ENCODE assay signal across 1 cellular context in the genomic region with DNA sequence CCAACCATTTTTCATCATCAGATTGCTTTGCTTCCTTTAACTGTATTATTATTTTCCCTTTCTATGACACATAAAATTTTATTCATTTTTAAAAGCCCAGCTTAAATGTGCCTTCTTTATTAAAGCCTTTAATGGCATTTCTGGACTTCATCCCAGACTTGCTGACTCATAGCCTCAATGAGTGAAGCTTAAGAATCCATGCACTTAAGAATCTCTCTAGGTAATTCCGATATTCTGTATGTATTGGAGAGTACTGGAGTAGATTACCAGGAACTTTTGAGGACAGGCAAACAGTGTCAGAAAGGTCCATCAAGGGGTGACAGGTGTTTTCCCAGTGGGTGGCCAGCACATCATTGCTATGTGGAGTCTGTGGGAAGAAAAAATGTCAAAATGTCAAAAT.
TF ChIP-seq lines count a peak whose summit lies in the region.

No MANE protein-coding gene starts in this region.

TF ChIP-seq in SK-N-SH, 30 proteins besides CTCF, POLR2A, EP300 and RAD21 (continued from another document):
- TF ChIP-seq SMC3 (IDR thresholded peaks at IDR 0.05; ENCODE audit: low read depth, low read length) (no peak), MXI1 (IDR thresholded peaks at IDR 0.05; ENCODE audit: low read depth, low read length) (no peak), TEAD4 (IDR thresholded peaks at IDR 0.05; ENCODE audit: borderline replicate concordance, insufficient read depth) (peak; percentile 92), EZH2phosphoT487 (IDR thresholded peaks at IDR 0.05; ENCODE audit: borderline replicate concordance, low read depth) (no peak), YY1 (IDR thresholded peaks at IDR 0.05; ENCODE audit: low read depth) (peak; percentile 56; the same call in 1 of the 2 replicates), ELF1 (IDR thresholded peaks at IDR 0.05) (no peak), SIN3A (IDR thresholded peaks at IDR 0.05; ENCODE audit: borderline replicate concordance, low read depth, low read length) (no peak), GATA2 (CRISPR knock-in tag; IDR thresholded peaks at IDR 0.05) (no peak), RCOR1 (IDR thresholded peaks at IDR 0.05; ENCODE audit: low read length) (no peak)
- TF ChIP-seq, protein P1, sequence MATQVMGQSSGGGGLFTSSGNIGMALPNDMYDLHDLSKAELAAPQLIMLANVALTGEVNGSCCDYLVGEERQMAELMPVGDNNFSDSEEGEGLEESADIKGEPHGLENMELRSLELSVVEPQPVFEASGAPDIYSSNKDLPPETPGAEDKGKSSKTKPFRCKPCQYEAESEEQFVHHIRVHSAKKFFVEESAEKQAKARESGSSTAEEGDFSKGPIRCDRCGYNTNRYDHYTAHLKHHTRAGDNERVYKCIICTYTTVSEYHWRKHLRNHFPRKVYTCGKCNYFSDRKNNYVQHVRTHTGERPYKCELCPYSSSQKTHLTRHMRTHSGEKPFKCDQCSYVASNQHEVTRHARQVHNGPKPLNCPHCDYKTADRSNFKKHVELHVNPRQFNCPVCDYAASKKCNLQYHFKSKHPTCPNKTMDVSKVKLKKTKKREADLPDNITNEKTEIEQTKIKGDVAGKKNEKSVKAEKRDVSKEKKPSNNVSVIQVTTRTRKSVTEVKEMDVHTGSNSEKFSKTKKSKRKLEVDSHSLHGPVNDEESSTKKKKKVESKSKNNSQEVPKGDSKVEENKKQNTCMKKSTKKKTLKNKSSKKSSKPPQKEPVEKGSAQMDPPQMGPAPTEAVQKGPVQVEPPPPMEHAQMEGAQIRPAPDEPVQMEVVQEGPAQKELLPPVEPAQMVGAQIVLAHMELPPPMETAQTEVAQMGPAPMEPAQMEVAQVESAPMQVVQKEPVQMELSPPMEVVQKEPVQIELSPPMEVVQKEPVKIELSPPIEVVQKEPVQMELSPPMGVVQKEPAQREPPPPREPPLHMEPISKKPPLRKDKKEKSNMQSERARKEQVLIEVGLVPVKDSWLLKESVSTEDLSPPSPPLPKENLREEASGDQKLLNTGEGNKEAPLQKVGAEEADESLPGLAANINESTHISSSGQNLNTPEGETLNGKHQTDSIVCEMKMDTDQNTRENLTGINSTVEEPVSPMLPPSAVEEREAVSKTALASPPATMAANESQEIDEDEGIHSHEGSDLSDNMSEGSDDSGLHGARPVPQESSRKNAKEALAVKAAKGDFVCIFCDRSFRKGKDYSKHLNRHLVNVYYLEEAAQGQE (IDR thresholded peaks at IDR 0.05; ENCODE audit: low read depth, low read length) = no peak
- TF ChIP-seq, protein P2, sequence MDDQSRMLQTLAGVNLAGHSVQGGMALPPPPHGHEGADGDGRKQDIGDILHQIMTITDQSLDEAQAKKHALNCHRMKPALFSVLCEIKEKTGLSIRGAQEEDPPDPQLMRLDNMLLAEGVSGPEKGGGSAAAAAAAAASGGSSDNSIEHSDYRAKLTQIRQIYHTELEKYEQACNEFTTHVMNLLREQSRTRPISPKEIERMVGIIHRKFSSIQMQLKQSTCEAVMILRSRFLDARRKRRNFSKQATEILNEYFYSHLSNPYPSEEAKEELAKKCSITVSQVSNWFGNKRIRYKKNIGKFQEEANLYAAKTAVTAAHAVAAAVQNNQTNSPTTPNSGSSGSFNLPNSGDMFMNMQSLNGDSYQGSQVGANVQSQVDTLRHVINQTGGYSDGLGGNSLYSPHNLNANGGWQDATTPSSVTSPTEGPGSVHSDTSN (IDR thresholded peaks at IDR 0.05) = peak; percentile 81
- TF ChIP-seq, protein P3, sequence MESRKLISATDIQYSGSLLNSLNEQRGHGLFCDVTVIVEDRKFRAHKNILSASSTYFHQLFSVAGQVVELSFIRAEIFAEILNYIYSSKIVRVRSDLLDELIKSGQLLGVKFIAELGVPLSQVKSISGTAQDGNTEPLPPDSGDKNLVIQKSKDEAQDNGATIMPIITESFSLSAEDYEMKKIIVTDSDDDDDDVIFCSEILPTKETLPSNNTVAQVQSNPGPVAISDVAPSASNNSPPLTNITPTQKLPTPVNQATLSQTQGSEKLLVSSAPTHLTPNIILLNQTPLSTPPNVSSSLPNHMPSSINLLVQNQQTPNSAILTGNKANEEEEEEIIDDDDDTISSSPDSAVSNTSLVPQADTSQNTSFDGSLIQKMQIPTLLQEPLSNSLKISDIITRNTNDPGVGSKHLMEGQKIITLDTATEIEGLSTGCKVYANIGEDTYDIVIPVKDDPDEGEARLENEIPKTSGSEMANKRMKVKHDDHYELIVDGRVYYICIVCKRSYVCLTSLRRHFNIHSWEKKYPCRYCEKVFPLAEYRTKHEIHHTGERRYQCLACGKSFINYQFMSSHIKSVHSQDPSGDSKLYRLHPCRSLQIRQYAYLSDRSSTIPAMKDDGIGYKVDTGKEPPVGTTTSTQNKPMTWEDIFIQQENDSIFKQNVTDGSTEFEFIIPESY (IDR thresholded peaks at IDR 0.05; ENCODE audit: borderline replicate concordance, low read depth) = peak; percentile 51; the same call in 1 of the 2 replicates
- TF ChIP-seq, protein P4, sequence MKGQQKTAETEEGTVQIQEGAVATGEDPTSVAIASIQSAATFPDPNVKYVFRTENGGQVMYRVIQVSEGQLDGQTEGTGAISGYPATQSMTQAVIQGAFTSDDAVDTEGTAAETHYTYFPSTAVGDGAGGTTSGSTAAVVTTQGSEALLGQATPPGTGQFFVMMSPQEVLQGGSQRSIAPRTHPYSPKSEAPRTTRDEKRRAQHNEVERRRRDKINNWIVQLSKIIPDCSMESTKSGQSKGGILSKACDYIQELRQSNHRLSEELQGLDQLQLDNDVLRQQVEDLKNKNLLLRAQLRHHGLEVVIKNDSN (IDR thresholded peaks at IDR 0.05; ENCODE audit: borderline replicate concordance, low read depth) = no peak
